ENCODE assay signal across 23 cellular contexts in genomic region chr3:18655827-18656226, GRCh38.
"Had no signal": no experiment of that assay in that cellular context is flagged by ENCODE, and none has a peak within 500 bp of the region (broad histone marks: within the 10 kb centered on the region; RNA-seq: fewer than 3 reads in every experiment).

No MANE protein-coding gene starts in this region.

- ATAC-seq: foreskin keratinocyte; gastroesophageal sphincter; heart left ventricle; left cardiac atrium; left lung; mucosa of descending colon; right lobe of liver; stimulated activated naive B cell treated with anti-CD40 and anti-IgM and Interleukin-4, amounts not matched to agents 10 μg/mL and 1 μg/mL and 100 μg/mL, for 72 hours; upper lobe of right lung had no signal

- H3K4me3 Mint-ChIP-seq: mesothelial cell of epicardium; naive B cell; nephron; neural progenitor cell; stimulated activated naive B cell treated with anti-CD40 and anti-IgM and Interleukin-4, amounts not matched to agents 10 μg/mL and 1 μg/mL and 100 μg/mL, for 72 hours; stimulated activated naive CD8-positive, alpha-beta T cell treated with anti-CD3 and anti-CD28 coated beads, Interleukin-15, Interleukin-2, amounts not matched to agents 100 ng/mL and 50 ng/mL, for 24 hours had no signal

- H3K27me3 Mint-ChIP-seq: naive B cell; progenitor cell of endocrine pancreas; stimulated activated naive B cell treated with anti-CD40 and anti-IgM and Interleukin-4, amounts not matched to agents 10 μg/mL and 1 μg/mL and 100 μg/mL, for 72 hours; stimulated activated naive CD8-positive, alpha-beta T cell treated with anti-CD3 and anti-CD28 coated beads, Interleukin-15, Interleukin-2, amounts not matched to agents 100 ng/mL and 50 ng/mL, for 24 hours had no signal

- H3K4me1 Mint-ChIP-seq: nephron, neural progenitor cell had no signal

- H3K36me3 Mint-ChIP-seq: mesothelial cell of epicardium; naive B cell; neural progenitor cell; stimulated activated naive B cell treated with anti-CD40 and anti-IgM and Interleukin-4, amounts not matched to agents 10 μg/mL and 1 μg/mL and 100 μg/mL, for 72 hours had no signal

- H3K27ac Mint-ChIP-seq: mesothelial cell of epicardium; nephron; neural progenitor cell; progenitor cell of endocrine pancreas; stimulated activated naive B cell treated with anti-CD40 and anti-IgM and Interleukin-4, amounts not matched to agents 10 μg/mL and 1 μg/mL and 100 μg/mL, for 72 hours had no signal

- H3K9me3 Mint-ChIP-seq: mesothelial cell of epicardium, naive B cell, nephron, neural progenitor cell had no signal

- DNase-seq: dermis blood vessel endothelial cell; effector memory CD4-positive, alpha-beta T cell; foreskin keratinocyte; heart left ventricle; left cardiac atrium; left lung; mesenchymal stem cell; mucosa of descending colon; naive B cell; right lobe of liver; small intestine; stimulated activated CD4-positive, alpha-beta T cell treated with anti-CD3 and anti-CD28 coated beads, Interleukin-15, amount 100 ng/mL, for 24 hours; stimulated activated CD4-positive, alpha-beta T cell treated with anti-CD3 and anti-CD28 coated beads, Interleukin-2, amount 100 ng/mL, for 48 hours; stimulated activated naive B cell treated with anti-CD40 and anti-IgM and Interleukin-4, amounts not matched to agents 10 μg/mL and 1 μg/mL and 100 μg/mL, for 72 hours; transverse colon; upper lobe of right lung; uterus had no signal
